8 cellular contexts compared by ENCODE assay signal in genomic region chr11:75667268-75667830, GRCh38. TPM values are rescaled to one million over a fixed set of nuclear protein-coding genes. Genes with fewer than 3 reads are reported as not detected.
DNase-seq lines count a peak whose midpoint lies in the region; TF ChIP-seq lines count a peak whose summit lies in the region.

No MANE protein-coding gene starts in this region.

- H3K27me3 Mint-ChIP-seq in brain = peaks cover 23% of the 10 kb centered on the region

- H3K27ac Mint-ChIP-seq in brain = peak overlapping the region; percentile 71 to 97 (median 93)

- in situ Hi-C loops in ACHN (cut with HindIII; ENCODE audit: low pct_ligation_motif_present, low pct_unique_long_range_greater_than_20kb, low sequenced_read_pairs) = no loop called here

- peaks cover 54% of the 10 kb centered on the region for H3K4me1 Mint-ChIP-seq in brain

- H3K9me3 Mint-ChIP-seq in brain = peaks cover 0 to 2% (median 0%) of the 10 kb centered on the region in 5 experiments

- H3K4me3 Mint-ChIP-seq in brain = peak overlapping the region; percentile 92 to 96 (median 95)

- TF ChIP-seq CTCF in brain (conservative IDR thresholded peaks at IDR 0.05) = no peak

- H3K36me3 Mint-ChIP-seq in brain = peaks cover 10% of the 10 kb centered on the region

- DNase-seq in NCI-H1694 (lab: John Stamatoyannopoulos, UW) = peak; percentile 18
- DNase-seq in NCI-H1694 treated with DMSO at 0.1 percent for 48 hours (lab: John Stamatoyannopoulos, UW) = no peak
- DNase-seq in NCI-H2171 (lab: John Stamatoyannopoulos, UW) = peak; percentile 14
- DNase-seq in iPS-NIHi7 (ENCODE audit: extremely low spot score) = peak; percentile 62
- peak; percentile 31 for DNase-seq in stimulated activated CD8-positive, alpha-beta memory T cell treated with anti-CD3 and anti-CD28 coated beads, Interleukin-4, amount 100 ng/mL, for 48 hours
- DNase-seq in activated CD8-positive, alpha-beta memory T cell treated with anti-CD3 and anti-CD28 coated beads, Interleukin-2, amount 50 U/mL, for 48 hours = no peak
- DNase-seq in ACHN = no peak

RNA-seq across cellular contexts. Expression of gene MAP6, which starts 1.5 kb away (rescaled TPM):
- 171 TPM for polyA plus RNA-seq in brain (ENCODE audit: insufficient read depth, low read depth, low replicate concordance)

RNA-seq across cellular contexts. Expression of gene MOGAT2, which starts 50.3 kb away (rescaled TPM):
- not detected for polyA plus RNA-seq in brain (ENCODE audit: insufficient read depth, low read depth, low replicate concordance)

Comparison
In these comparisons a context has a peak if more than half of its experiments do, and no peak if none do; other contexts are left out.
1. DNase-seq: peak in NCI-H1694 (single experiment), NCI-H2171 (single experiment), iPS-NIHi7 (single experiment) and stimulated activated CD8-positive, alpha-beta memory T cell treated with anti-CD3 and anti-CD28 coated beads, Interleukin-4, amount 100 ng/mL, for 48 hours (single experiment); none in NCI-H1694 treated with DMSO at 0.1 percent for 48 hours (single experiment), activated CD8-positive, alpha-beta memory T cell treated with anti-CD3 and anti-CD28 coated beads, Interleukin-2, amount 50 U/mL, for 48 hours (single experiment) and ACHN (single experiment).